ENCODE assay signal across 7 cellular contexts in genomic region chr18:74073957-74074356, GRCh38.
"Had no signal": no experiment of that assay in that cellular context is flagged by ENCODE, and none has a peak within 500 bp of the region (broad histone marks: within the 10 kb centered on the region; RNA-seq: fewer than 3 reads in every experiment).

No MANE protein-coding gene starts in this region.

- H3K4me3 Mint-ChIP-seq: HFFc6 had no signal

- H3K27ac Mint-ChIP-seq: HFFc6 had no signal

- ATAC-seq: HCT116, K562 had no signal

- DNase-seq: GM23248, H7, HFFc6, IMR-90, KG1 had no signal

- H3K9me3 Mint-ChIP-seq: HFFc6 had no signal
